ENCODE assay signal across 1 cellular context in the genomic region with DNA sequence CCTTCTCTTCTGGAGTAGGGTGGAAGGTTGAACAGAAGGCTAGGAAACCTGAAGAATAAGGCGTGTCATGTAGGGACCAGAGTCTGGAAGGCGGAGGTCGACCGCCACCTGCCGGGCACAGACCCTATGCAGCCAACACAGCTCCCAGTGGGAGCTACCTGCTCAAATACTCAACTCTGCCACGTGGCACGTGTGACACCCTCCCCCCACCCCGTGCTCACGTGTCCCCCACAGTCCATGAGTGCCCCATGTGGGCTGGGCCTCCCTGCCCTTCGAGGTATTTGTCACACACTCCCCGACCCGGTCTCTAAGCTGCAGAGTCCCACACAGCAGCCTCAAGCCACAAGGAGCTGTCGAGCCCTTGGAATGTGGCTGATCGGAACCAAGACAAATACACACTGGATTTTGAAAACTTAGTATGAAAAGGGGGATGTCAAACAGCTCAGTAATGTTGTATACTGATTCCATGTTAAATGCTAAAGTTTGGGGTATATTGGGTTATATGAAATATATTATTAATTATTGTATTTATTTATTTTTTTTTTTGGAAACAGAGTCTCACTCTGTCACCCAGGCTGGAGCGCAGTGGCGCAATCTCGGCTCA.
TF ChIP-seq lines count a peak whose summit lies in the region.

No MANE protein-coding gene starts in this region.

TF ChIP-seq in HepG2, 621 proteins besides CTCF, POLR2A, EP300 and RAD21 (continued from another document and continues in another):
- TF ChIP-seq MIXL1 (CRISPR knock-in tag; IDR thresholded peaks at IDR 0.05) (0 out of 2 replicates have a peak, but pooled peaks have one; percentile 25), YEATS2 (CRISPR knock-in tag; IDR thresholded peaks at IDR 0.05; ENCODE audit: borderline replicate concordance) (peak; percentile 68; the same call in 1 of the 2 replicates), ZNF776 (CRISPR knock-in tag; IDR thresholded peaks at IDR 0.05) (peak; percentile 69), TCF7L2 (IDR thresholded peaks at IDR 0.05; ENCODE audit: low read depth, low read length) (no peak), HMG20A (CRISPR knock-in tag; IDR thresholded peaks at IDR 0.05; ENCODE audit: borderline replicate concordance) (no peak), NFIC (IDR thresholded peaks at IDR 0.05; ENCODE audit: low read length) (no peak), ZZZ3 (CRISPR knock-in tag; IDR thresholded peaks at IDR 0.05; ENCODE audit: borderline replicate concordance) (no peak), RFX1 (IDR thresholded peaks at IDR 0.05) (no peak), FOXK2 (IDR thresholded peaks at IDR 0.05) (no peak), ZNF850 (CRISPR knock-in tag; conservative IDR thresholded peaks at IDR 0.05) (no peak), HNRNPLL (IDR thresholded peaks at IDR 0.05; ENCODE audit: low read depth, low read length, poor library complexity, severe bottlenecking) (no peak), MIER3 (CRISPR knock-in tag; IDR thresholded peaks at IDR 0.05; ENCODE audit: borderline replicate concordance) (peak; percentile 69; the same call in 1 of the 2 replicates), MED8 (CRISPR knock-in tag; IDR thresholded peaks at IDR 0.05; ENCODE audit: insufficient replicate concordance) (no peak), SAP130 (CRISPR knock-in tag; IDR thresholded peaks at IDR 0.05; ENCODE audit: low read depth) (peak; percentile 57), ATF7 (IDR thresholded peaks at IDR 0.05) (no peak), ATF7 (CRISPR knock-in tag; IDR thresholded peaks at IDR 0.05) (0 out of 2 replicates have a peak, but pooled peaks have one; percentile 44), FOSL2 (CRISPR knock-in tag; IDR thresholded peaks at IDR 0.05) (peak; percentile 76), NPAS2 (CRISPR knock-in tag; IDR thresholded peaks at IDR 0.05; ENCODE audit: borderline replicate concordance) (no peak), TEAD2 (CRISPR knock-in tag; IDR thresholded peaks at IDR 0.05) (peak; percentile 85; the same call in 1 of the 2 replicates), FOSL1 (CRISPR knock-in tag; IDR thresholded peaks at IDR 0.05; ENCODE audit: borderline replicate concordance) (no peak), U2AF1 (optimal IDR thresholded peaks at IDR 0.05; ENCODE audit: low read depth, low read length) (no peak), FIP1L1 (IDR thresholded peaks at IDR 0.05; ENCODE audit: borderline replicate concordance, insufficient read depth, low read depth, low read length) (no peak), ZNF841 (CRISPR knock-in tag; IDR thresholded peaks at IDR 0.05; ENCODE audit: borderline replicate concordance) (no peak), ZNF766 (CRISPR knock-in tag; IDR thresholded peaks at IDR 0.05; ENCODE audit: borderline replicate concordance) (peak; percentile 65; the same call in 1 of the 2 replicates), ZNF563 (CRISPR knock-in tag; IDR thresholded peaks at IDR 0.05) (0 out of 2 replicates have a peak, but pooled peaks have one; percentile 12), HNF4A (CRISPR knock-in tag; IDR thresholded peaks at IDR 0.05) (peak; percentile 40; the same call in 1 of the 2 replicates), ZNF614 (CRISPR knock-in tag; IDR thresholded peaks at IDR 0.05; ENCODE audit: borderline replicate concordance) (peak; percentile 39; the same call in 1 of the 2 replicates), ISX (CRISPR knock-in tag; conservative IDR thresholded peaks at IDR 0.05) (no peak)
- TF ChIP-seq, protein P1, sequence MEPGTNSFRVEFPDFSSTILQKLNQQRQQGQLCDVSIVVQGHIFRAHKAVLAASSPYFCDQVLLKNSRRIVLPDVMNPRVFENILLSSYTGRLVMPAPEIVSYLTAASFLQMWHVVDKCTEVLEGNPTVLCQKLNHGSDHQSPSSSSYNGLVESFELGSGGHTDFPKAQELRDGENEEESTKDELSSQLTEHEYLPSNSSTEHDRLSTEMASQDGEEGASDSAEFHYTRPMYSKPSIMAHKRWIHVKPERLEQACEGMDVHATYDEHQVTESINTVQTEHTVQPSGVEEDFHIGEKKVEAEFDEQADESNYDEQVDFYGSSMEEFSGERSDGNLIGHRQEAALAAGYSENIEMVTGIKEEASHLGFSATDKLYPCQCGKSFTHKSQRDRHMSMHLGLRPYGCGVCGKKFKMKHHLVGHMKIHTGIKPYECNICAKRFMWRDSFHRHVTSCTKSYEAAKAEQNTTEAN (CRISPR knock-in tag; conservative IDR thresholded peaks at IDR 0.05): 0 out of 2 replicates have a peak, but pooled peaks have one; percentile 42
- TF ChIP-seq, protein P2, sequence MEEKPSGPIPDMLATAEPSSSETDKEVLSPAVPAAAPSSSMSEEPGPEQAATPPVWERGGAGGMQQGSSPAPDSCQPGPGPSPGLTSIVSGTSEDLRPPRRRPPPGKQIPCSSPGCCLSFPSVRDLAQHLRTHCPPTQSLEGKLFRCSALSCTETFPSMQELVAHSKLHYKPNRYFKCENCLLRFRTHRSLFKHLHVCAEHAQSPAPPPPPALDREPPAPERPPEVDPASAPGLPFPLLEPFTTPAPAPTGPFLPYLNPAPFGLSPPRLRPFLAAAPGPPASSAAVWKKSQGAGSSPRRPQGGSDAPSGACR (CRISPR knock-in tag; IDR thresholded peaks at IDR 0.05): no peak
- TF ChIP-seq, protein P3, sequence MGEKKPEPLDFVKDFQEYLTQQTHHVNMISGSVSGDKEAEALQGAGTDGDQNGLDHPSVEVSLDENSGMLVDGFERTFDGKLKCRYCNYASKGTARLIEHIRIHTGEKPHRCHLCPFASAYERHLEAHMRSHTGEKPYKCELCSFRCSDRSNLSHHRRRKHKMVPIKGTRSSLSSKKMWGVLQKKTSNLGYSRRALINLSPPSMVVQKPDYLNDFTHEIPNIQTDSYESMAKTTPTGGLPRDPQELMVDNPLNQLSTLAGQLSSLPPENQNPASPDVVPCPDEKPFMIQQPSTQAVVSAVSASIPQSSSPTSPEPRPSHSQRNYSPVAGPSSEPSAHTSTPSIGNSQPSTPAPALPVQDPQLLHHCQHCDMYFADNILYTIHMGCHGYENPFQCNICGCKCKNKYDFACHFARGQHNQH (CRISPR knock-in tag; IDR thresholded peaks at IDR 0.05): peak; percentile 72; the same call in 1 of the 2 replicates
- TF ChIP-seq, protein P4, sequence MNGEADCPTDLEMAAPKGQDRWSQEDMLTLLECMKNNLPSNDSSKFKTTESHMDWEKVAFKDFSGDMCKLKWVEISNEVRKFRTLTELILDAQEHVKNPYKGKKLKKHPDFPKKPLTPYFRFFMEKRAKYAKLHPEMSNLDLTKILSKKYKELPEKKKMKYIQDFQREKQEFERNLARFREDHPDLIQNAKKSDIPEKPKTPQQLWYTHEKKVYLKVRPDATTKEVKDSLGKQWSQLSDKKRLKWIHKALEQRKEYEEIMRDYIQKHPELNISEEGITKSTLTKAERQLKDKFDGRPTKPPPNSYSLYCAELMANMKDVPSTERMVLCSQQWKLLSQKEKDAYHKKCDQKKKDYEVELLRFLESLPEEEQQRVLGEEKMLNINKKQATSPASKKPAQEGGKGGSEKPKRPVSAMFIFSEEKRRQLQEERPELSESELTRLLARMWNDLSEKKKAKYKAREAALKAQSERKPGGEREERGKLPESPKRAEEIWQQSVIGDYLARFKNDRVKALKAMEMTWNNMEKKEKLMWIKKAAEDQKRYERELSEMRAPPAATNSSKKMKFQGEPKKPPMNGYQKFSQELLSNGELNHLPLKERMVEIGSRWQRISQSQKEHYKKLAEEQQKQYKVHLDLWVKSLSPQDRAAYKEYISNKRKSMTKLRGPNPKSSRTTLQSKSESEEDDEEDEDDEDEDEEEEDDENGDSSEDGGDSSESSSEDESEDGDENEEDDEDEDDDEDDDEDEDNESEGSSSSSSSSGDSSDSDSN (CRISPR knock-in tag; IDR thresholded peaks at IDR 0.05): peak; percentile 55
- TF ChIP-seq, protein P5, sequence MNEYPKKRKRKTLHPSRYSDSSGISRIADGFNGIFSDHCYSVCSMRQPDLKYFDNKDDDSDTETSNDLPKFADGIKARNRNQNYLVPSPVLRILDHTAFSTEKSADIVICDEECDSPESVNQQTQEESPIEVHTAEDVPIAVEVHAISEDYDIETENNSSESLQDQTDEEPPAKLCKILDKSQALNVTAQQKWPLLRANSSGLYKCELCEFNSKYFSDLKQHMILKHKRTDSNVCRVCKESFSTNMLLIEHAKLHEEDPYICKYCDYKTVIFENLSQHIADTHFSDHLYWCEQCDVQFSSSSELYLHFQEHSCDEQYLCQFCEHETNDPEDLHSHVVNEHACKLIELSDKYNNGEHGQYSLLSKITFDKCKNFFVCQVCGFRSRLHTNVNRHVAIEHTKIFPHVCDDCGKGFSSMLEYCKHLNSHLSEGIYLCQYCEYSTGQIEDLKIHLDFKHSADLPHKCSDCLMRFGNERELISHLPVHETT (CRISPR knock-in tag; conservative IDR thresholded peaks at IDR 0.05): no peak
- TF ChIP-seq, protein P6, sequence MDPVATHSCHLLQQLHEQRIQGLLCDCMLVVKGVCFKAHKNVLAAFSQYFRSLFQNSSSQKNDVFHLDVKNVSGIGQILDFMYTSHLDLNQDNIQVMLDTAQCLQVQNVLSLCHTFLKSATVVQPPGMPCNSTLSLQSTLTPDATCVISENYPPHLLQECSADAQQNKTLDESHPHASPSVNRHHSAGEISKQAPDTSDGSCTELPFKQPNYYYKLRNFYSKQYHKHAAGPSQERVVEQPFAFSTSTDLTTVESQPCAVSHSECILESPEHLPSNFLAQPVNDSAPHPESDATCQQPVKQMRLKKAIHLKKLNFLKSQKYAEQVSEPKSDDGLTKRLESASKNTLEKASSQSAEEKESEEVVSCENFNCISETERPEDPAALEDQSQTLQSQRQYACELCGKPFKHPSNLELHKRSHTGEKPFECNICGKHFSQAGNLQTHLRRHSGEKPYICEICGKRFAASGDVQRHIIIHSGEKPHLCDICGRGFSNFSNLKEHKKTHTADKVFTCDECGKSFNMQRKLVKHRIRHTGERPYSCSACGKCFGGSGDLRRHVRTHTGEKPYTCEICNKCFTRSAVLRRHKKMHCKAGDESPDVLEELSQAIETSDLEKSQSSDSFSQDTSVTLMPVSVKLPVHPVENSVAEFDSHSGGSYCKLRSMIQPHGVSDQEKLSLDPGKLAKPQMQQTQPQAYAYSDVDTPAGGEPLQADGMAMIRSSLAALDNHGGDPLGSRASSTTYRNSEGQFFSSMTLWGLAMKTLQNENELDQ (CRISPR knock-in tag; IDR thresholded peaks at IDR 0.05; ENCODE audit: borderline replicate concordance): no peak
- TF ChIP-seq, protein P7, sequence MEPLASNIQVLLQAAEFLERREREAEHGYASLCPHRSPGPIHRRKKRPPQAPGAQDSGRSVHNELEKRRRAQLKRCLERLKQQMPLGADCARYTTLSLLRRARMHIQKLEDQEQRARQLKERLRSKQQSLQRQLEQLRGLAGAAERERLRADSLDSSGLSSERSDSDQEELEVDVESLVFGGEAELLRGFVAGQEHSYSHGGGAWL (CRISPR knock-in tag; IDR thresholded peaks at IDR 0.05): peak; percentile 92
- TF ChIP-seq, protein P8, sequence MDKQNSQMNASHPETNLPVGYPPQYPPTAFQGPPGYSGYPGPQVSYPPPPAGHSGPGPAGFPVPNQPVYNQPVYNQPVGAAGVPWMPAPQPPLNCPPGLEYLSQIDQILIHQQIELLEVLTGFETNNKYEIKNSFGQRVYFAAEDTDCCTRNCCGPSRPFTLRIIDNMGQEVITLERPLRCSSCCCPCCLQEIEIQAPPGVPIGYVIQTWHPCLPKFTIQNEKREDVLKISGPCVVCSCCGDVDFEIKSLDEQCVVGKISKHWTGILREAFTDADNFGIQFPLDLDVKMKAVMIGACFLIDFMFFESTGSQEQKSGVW (CRISPR knock-in tag; IDR thresholded peaks at IDR 0.05; ENCODE audit: borderline replicate concordance): no peak
- TF ChIP-seq, protein P9, sequence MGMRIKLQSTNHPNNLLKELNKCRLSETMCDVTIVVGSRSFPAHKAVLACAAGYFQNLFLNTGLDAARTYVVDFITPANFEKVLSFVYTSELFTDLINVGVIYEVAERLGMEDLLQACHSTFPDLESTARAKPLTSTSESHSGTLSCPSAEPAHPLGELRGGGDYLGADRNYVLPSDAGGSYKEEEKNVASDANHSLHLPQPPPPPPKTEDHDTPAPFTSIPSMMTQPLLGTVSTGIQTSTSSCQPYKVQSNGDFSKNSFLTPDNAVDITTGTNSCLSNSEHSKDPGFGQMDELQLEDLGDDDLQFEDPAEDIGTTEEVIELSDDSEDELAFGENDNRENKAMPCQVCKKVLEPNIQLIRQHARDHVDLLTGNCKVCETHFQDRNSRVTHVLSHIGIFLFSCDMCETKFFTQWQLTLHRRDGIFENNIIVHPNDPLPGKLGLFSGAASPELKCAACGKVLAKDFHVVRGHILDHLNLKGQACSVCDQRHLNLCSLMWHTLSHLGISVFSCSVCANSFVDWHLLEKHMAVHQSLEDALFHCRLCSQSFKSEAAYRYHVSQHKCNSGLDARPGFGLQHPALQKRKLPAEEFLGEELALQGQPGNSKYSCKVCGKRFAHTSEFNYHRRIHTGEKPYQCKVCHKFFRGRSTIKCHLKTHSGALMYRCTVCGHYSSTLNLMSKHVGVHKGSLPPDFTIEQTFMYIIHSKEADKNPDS (CRISPR knock-in tag; IDR thresholded peaks at IDR 0.05): peak; percentile 81; the same call in 1 of the 2 replicates
- TF ChIP-seq, protein P10, sequence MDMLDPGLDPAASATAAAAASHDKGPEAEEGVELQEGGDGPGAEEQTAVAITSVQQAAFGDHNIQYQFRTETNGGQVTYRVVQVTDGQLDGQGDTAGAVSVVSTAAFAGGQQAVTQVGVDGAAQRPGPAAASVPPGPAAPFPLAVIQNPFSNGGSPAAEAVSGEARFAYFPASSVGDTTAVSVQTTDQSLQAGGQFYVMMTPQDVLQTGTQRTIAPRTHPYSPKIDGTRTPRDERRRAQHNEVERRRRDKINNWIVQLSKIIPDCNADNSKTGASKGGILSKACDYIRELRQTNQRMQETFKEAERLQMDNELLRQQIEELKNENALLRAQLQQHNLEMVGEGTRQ (IDR thresholded peaks at IDR 0.05; ENCODE audit: low read depth, low read length): peak; percentile 93
- TF ChIP-seq, protein P10 (CRISPR knock-in tag; IDR thresholded peaks at IDR 0.05; ENCODE audit: borderline replicate concordance): peak; percentile 82; the same call in 1 of the 2 replicates
- TF ChIP-seq, protein P11, sequence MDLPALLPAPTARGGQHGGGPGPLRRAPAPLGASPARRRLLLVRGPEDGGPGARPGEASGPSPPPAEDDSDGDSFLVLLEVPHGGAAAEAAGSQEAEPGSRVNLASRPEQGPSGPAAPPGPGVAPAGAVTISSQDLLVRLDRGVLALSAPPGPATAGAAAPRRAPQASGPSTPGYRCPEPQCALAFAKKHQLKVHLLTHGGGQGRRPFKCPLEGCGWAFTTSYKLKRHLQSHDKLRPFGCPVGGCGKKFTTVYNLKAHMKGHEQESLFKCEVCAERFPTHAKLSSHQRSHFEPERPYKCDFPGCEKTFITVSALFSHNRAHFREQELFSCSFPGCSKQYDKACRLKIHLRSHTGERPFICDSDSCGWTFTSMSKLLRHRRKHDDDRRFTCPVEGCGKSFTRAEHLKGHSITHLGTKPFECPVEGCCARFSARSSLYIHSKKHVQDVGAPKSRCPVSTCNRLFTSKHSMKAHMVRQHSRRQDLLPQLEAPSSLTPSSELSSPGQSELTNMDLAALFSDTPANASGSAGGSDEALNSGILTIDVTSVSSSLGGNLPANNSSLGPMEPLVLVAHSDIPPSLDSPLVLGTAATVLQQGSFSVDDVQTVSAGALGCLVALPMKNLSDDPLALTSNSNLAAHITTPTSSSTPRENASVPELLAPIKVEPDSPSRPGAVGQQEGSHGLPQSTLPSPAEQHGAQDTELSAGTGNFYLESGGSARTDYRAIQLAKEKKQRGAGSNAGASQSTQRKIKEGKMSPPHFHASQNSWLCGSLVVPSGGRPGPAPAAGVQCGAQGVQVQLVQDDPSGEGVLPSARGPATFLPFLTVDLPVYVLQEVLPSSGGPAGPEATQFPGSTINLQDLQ (CRISPR knock-in tag; IDR thresholded peaks at IDR 0.05): 0 out of 2 replicates have a peak, but pooled peaks have one; percentile 47
